8 cellular contexts compared by ENCODE assay signal in genomic region chr6:44245912-44246662, GRCh38. TPM values are rescaled to one million over a fixed set of nuclear protein-coding genes. Genes with fewer than 3 reads are reported as not detected.
DNase-seq lines count a peak whose midpoint lies in the region; ATAC-seq, FAIRE-seq and TF ChIP-seq lines count a peak whose summit lies in the region.

No MANE protein-coding gene starts in this region.

- dilution Hi-C loops in keratinocyte (cut with MboI; ENCODE audit: extremely low pct_ligation_motif_present, low sequenced_read_pairs), result no loop called here

- no peak for FAIRE-seq in keratinocyte (lab: Jason Lieb, UNC)

- H4K20me1 ChIP-seq in keratinocyte (ENCODE audit: control insufficient read depth, extremely low read depth, insufficient read depth, low read length), result peaks cover 35% of the 10 kb centered on the region

- DNase-seq in SIG-M5 treated with dmso at 0.1 percent for 504 hours (lab: John Stamatoyannopoulos, UW; ENCODE audit: unreplicated experiment) (peak; percentile 69), SIG-M5 (lab: John Stamatoyannopoulos, UW) (no peak), NCI-H2029 treated with DMSO at 0.1 percent for 48 hours (lab: John Stamatoyannopoulos, UW) (peak; percentile 58), caudate nucleus (lab: John Stamatoyannopoulos, UW) (peak in 57 of 61 donors; percentile 47 to 93 (median 80)), keratinocyte (ENCODE audit: low read depth, low spot score) (no peak)
- DNase-seq in stimulated activated CD4-positive, alpha-beta T cell treated with anti-CD3 and anti-CD28 coated beads, Interleukin-15, amount 100 ng/mL, for 1 hour (ENCODE audit: low read depth in 1 of 2, low spot score in 1 of 2), result peak; percentile 72 to 86

- H3K4me3 ChIP-seq in WI38 (ENCODE audit: low read depth, low read length) (peak overlapping the region; percentile 100), keratinocyte (ENCODE audit: control insufficient read depth in 2 of 3, extremely low read depth in 1 of 3, insufficient read depth in 2 of 3, low read depth in 1 of 3, low read length in 3 of 3) (peak overlapping the region; percentile 97 to 100 (median 99))

- H3K36me3 ChIP-seq in keratinocyte (ENCODE audit: control insufficient read depth in 2 of 2, extremely low read depth in 1 of 2, insufficient read depth in 2 of 2, low read length in 2 of 2), result peaks cover 22 to 26% of the 10 kb centered on the region in 2 experiments

- H3K27me3 ChIP-seq in keratinocyte (ENCODE audit: control insufficient read depth, extremely low read depth, insufficient read depth, low read length), result no peaks in the 10 kb centered on the region

- peak overlapping the region; percentile 91 for H3K4me2 ChIP-seq in keratinocyte (ENCODE audit: control insufficient read depth, extremely low read depth, insufficient read depth, low read depth, low read length)

- H3K27ac ChIP-seq in caudate nucleus (ENCODE audit: low read depth, low read length) (peak overlapping the region; percentile 100), keratinocyte (ENCODE audit: control insufficient read depth, insufficient read depth, low read length) (peak overlapping the region; percentile 93)

- peaks cover 19% of the 10 kb centered on the region for H3K4me1 ChIP-seq in keratinocyte (ENCODE audit: control insufficient read depth, extremely low read depth, insufficient read depth, low read length)

- no peaks in the 10 kb centered on the region for H3K9me3 ChIP-seq in keratinocyte (ENCODE audit: control insufficient read depth, low read depth, low read length)

- peak; percentile 62 for ATAC-seq in HG02885 (IDR thresholded peaks at IDR 0.05; ENCODE audit: poor library complexity, unreplicated experiment)

- peak overlapping the region; percentile 90 for H2AFZ ChIP-seq in keratinocyte (ENCODE audit: control insufficient read depth, low read length)

- peaks cover 5% of the 10 kb centered on the region for H3K9me1 ChIP-seq in keratinocyte (ENCODE audit: control insufficient read depth, extremely low read depth, insufficient read depth, low read length)

- TF ChIP-seq CTCF in WI38 (IDR thresholded peaks at IDR 0.05; ENCODE audit: low read depth, low read length) (no peak), keratinocyte (optimal IDR thresholded peaks at IDR 0.05 in 1 of 3, IDR thresholded peaks at IDR 0.05 in 1 of 3, conservative IDR thresholded peaks at IDR 0.05 in 1 of 3; ENCODE audit: extremely low read depth in 1 of 3, insufficient read depth in 2 of 3, low read length in 3 of 3) (peak in 1 of 3 experiments; percentile 47)

- peak overlapping the region; percentile 100 for H3K9ac ChIP-seq in keratinocyte (ENCODE audit: control insufficient read depth, extremely low read depth, insufficient read depth, low read length)

- peaks cover 43% of the 10 kb centered on the region for H3K79me2 ChIP-seq in keratinocyte (ENCODE audit: control insufficient read depth, insufficient read depth, low read length)

RNA-seq across cellular contexts. Expression of gene HSP90AB1, which starts 0.8 kb away (rescaled TPM):
- 653 to 1,215 TPM (median 1,089 TPM) in 3 replicates for polyA plus RNA-seq in keratinocyte
- polyA plus RNA-seq in keratinocyte (2011; ENCODE audit: low read depth), result 852 TPM
- 773 and 930 TPM in 2 replicates for polyA plus RNA-seq in keratinocyte (2011; cell fraction: cytosol; rRNA removed)
- 1,009 and 1,163 TPM in 2 replicates for polyA plus RNA-seq in keratinocyte (2011; cell fraction: nucleus; rRNA removed)
- polyA plus RNA-seq in keratinocyte (2012; ENCODE audit: low replicate concordance), result 801 and 914 TPM in 2 replicates
- polyA minus RNA-seq in keratinocyte, result 444 to 942 TPM (median 851 TPM) in 3 replicates
- polyA minus RNA-seq in keratinocyte (2011; cell fraction: cytosol; rRNA and poly(A)+ RNA removed), result 482 TPM
- 369 and 581 TPM in 2 replicates for polyA minus RNA-seq in keratinocyte (2011; cell fraction: nucleus; rRNA and poly(A)+ RNA removed)

RNA-seq across cellular contexts. Expression of gene SLC35B2, which starts 11.2 kb away (rescaled TPM):
- polyA plus RNA-seq in keratinocyte, result 69.9 to 118 TPM (median 103 TPM) in 3 replicates
- 11.2 TPM for polyA plus RNA-seq in keratinocyte (2011; ENCODE audit: low read depth)
- 59.9 and 66.5 TPM in 2 replicates for polyA plus RNA-seq in keratinocyte (2011; cell fraction: cytosol; rRNA removed)
- 122 and 149 TPM in 2 replicates for polyA plus RNA-seq in keratinocyte (2011; cell fraction: nucleus; rRNA removed)
- polyA plus RNA-seq in keratinocyte (2012; ENCODE audit: low replicate concordance), result 43.9 and 70.5 TPM in 2 replicates
- polyA minus RNA-seq in keratinocyte, result 66.7 to 107 TPM (median 100 TPM) in 3 replicates
- 81.3 TPM for polyA minus RNA-seq in keratinocyte (2011; cell fraction: cytosol; rRNA and poly(A)+ RNA removed)
- polyA minus RNA-seq in keratinocyte (2011; cell fraction: nucleus; rRNA and poly(A)+ RNA removed), result 64.0 and 74.9 TPM in 2 replicates

RNA-seq across cellular contexts. Expression of gene NFKBIE, which starts 19.3 kb away (rescaled TPM):
- 5.7 to 7.3 TPM (median 6.5 TPM) in 3 replicates for polyA plus RNA-seq in keratinocyte
- 35.8 TPM for polyA plus RNA-seq in keratinocyte (2011; ENCODE audit: low read depth)
- 7.2 and 8.8 TPM in 2 replicates for polyA plus RNA-seq in keratinocyte (2011; cell fraction: cytosol; rRNA removed)
- polyA plus RNA-seq in keratinocyte (2011; cell fraction: nucleus; rRNA removed), result 9.3 and 9.9 TPM in 2 replicates
- polyA plus RNA-seq in keratinocyte (2012; ENCODE audit: low replicate concordance), result 8.9 and 12.1 TPM in 2 replicates
- 4.1 to 5.6 TPM (median 5.1 TPM) in 3 replicates for polyA minus RNA-seq in keratinocyte
- 12.7 TPM for polyA minus RNA-seq in keratinocyte (2011; cell fraction: cytosol; rRNA and poly(A)+ RNA removed)
- 3.7 and 5.3 TPM in 2 replicates for polyA minus RNA-seq in keratinocyte (2011; cell fraction: nucleus; rRNA and poly(A)+ RNA removed)

RNA-seq across cellular contexts. Expression of gene SLC29A1, which starts 22.7 kb away (rescaled TPM):
- polyA plus RNA-seq in keratinocyte, result 51.0 to 69.8 TPM (median 55.3 TPM) in 3 replicates
- polyA plus RNA-seq in keratinocyte (2011; ENCODE audit: low read depth), result 5.1 TPM
- polyA plus RNA-seq in keratinocyte (2011; cell fraction: cytosol; rRNA removed), result 29.3 and 31.8 TPM in 2 replicates
- polyA plus RNA-seq in keratinocyte (2011; cell fraction: nucleus; rRNA removed), result 81.3 and 83.5 TPM in 2 replicates
- 21.2 and 44.8 TPM in 2 replicates for polyA plus RNA-seq in keratinocyte (2012; ENCODE audit: low replicate concordance)
- polyA minus RNA-seq in keratinocyte, result 78.3 to 107 TPM (median 93.2 TPM) in 3 replicates
- polyA minus RNA-seq in keratinocyte (2011; cell fraction: cytosol; rRNA and poly(A)+ RNA removed), result 54.3 TPM
- polyA minus RNA-seq in keratinocyte (2011; cell fraction: nucleus; rRNA and poly(A)+ RNA removed), result 31.4 and 37.5 TPM in 2 replicates

RNA-seq across cellular contexts. Expression of gene TMEM151B, which starts 24.2 kb away (rescaled TPM):
- polyA plus RNA-seq in keratinocyte, result not detected in 3 replicates
- not detected for polyA plus RNA-seq in keratinocyte (2011; ENCODE audit: low read depth)
- not detected in 2 replicates for polyA plus RNA-seq in keratinocyte (2011; cell fraction: cytosol; rRNA removed)
- not detected in 2 replicates for polyA plus RNA-seq in keratinocyte (2011; cell fraction: nucleus; rRNA removed)
- 0.25 TPM in 1 of 2 replicates, not detected in the other for polyA plus RNA-seq in keratinocyte (2012; ENCODE audit: low replicate concordance)
- not detected in 3 replicates for polyA minus RNA-seq in keratinocyte
- not detected for polyA minus RNA-seq in keratinocyte (2011; cell fraction: cytosol; rRNA and poly(A)+ RNA removed)
- polyA minus RNA-seq in keratinocyte (2011; cell fraction: nucleus; rRNA and poly(A)+ RNA removed), result not detected in 2 replicates

Comparison
In these comparisons a context has a peak if more than half of its experiments do, and no peak if none do; other contexts are left out.
1. DNase-seq: peak in SIG-M5 treated with dmso at 0.1 percent for 504 hours (single experiment), NCI-H2029 treated with DMSO at 0.1 percent for 48 hours (single experiment), caudate nucleus (57 of 61) and stimulated activated CD4-positive, alpha-beta T cell treated with anti-CD3 and anti-CD28 coated beads, Interleukin-15, amount 100 ng/mL, for 1 hour (2 of 2); none in SIG-M5 (single experiment) and keratinocyte (single experiment).